ENCODE assay signal across 8 cellular contexts in genomic region chr10:90871279-90871760, GRCh38. TPM values are rescaled to one million over a fixed set of nuclear protein-coding genes. Genes with fewer than 3 reads are reported as not detected.
A peak's percentile ranks its signal among the peaks of the same experiment; 100 is the strongest.
DNase-seq lines count a peak whose midpoint lies in the region; ATAC-seq and TF ChIP-seq lines count a peak whose summit lies in the region.

No MANE protein-coding gene starts in this region.

- DNase-seq in DMS53 (lab: John Stamatoyannopoulos, UW), result peak; percentile 83
- peak; percentile 54 for DNase-seq in HS-5 (ENCODE audit: low read depth)
- peak in 2 of 3 donors; percentile 45 to 61 for DNase-seq in Peyer's patch
- DNase-seq in amygdala (lab: John Stamatoyannopoulos, UW), result peak in 43 of 56 donors; percentile 1 to 68 (median 27)
- no peak for DNase-seq in left ventricle myocardium inferior
- no peak for DNase-seq in DMS79 (lab: John Stamatoyannopoulos, UW)

- ATAC-seq in GM21390 (IDR thresholded peaks at IDR 0.05; ENCODE audit: unreplicated experiment), result peak; percentile 52

- H3K9me3 ChIP-seq in Peyer's patch, result no peaks in the 10 kb centered on the region
- peaks cover 5% of the 10 kb centered on the region for H3K9me3 ChIP-seq in left ventricle myocardium inferior (replicated peaks)
- H3K9me3 ChIP-seq in parathyroid adenoma (ENCODE audit: control insufficient read depth, low read length), result no peaks in the 10 kb centered on the region

- H3K4me3 ChIP-seq in Peyer's patch, result peak overlapping the region; percentile 74 to 91 (median 85)
- peak overlapping the region; percentile 89 for H3K4me3 ChIP-seq in left ventricle myocardium inferior
- H3K4me3 ChIP-seq in parathyroid adenoma (ENCODE audit: low read depth, low read length), result peak overlapping the region; percentile 72

- peaks cover 9% of the 10 kb centered on the region for H3K79me2 ChIP-seq in parathyroid adenoma

- intact Hi-C loops in left ventricle myocardium inferior (cut with micrococcal nuclease), result no loop called here

- H3K27me3 ChIP-seq in Peyer's patch (no peaks in the 10 kb centered on the region), left ventricle myocardium inferior (ENCODE audit: low read depth) (peaks cover 19% of the 10 kb centered on the region), parathyroid adenoma (ENCODE audit: control insufficient read depth, insufficient read depth, low read length) (no peaks in the 10 kb centered on the region)

- H3K27ac ChIP-seq in Peyer's patch (peak overlapping the region; percentile 43 to 79 (median 52)), left ventricle myocardium inferior (replicated peaks) (peak overlapping the region; percentile 79), parathyroid adenoma (peak overlapping the region; percentile 37)

- peak overlapping the region; percentile 52 for H3K4me2 ChIP-seq in parathyroid adenoma (ENCODE audit: low read length)

- peak overlapping the region; percentile 78 for H2AFZ ChIP-seq in parathyroid adenoma

- H3K4me1 ChIP-seq in Peyer's patch (peaks cover 0 to 12% (median 4%) of the 10 kb centered on the region in 4 donors), left ventricle myocardium inferior (peaks cover 26% of the 10 kb centered on the region), parathyroid adenoma (peaks cover 6% of the 10 kb centered on the region)

- peak; percentile 5 to 47 (median 28) for TF ChIP-seq CTCF in Peyer's patch (IDR thresholded peaks at IDR 0.05)
- peak; percentile 65 for TF ChIP-seq CTCF in left ventricle myocardium inferior (IDR thresholded peaks at IDR 0.05; ENCODE audit: borderline replicate concordance)
- TF ChIP-seq CTCF in parathyroid adenoma (IDR thresholded peaks at IDR 0.05), result peak; percentile 48

- H3K9ac ChIP-seq in parathyroid adenoma, result no peak overlapping the region

- H3K36me3 ChIP-seq in Peyer's patch (peaks cover 0 to 8% (median 0%) of the 10 kb centered on the region in 3 donors), left ventricle myocardium inferior (peaks cover 10% of the 10 kb centered on the region), parathyroid adenoma (ENCODE audit: control insufficient read depth, insufficient read depth, low read length) (no peaks in the 10 kb centered on the region)

- no peak for TF ChIP-seq POLR2A in Peyer's patch (IDR thresholded peaks at IDR 0.05)

RNA-seq across cellular contexts. Expression of gene RPP30, which starts 0.5 kb away (rescaled TPM):
- total RNA-seq in Peyer's patch (10 to 100 TPM; 16.4 to 53.6 (median 19.6) TPM), left ventricle myocardium inferior (31.6 TPM)

RNA-seq across cellular contexts. Expression of gene HTR7, which starts 13.5 kb away (rescaled TPM):
- total RNA-seq in Peyer's patch (1 to 10 TPM in 1 of 4 donors, under 1 TPM in 3; 0.35 to 9.1 (median 0.85) TPM), left ventricle myocardium inferior (0.22 TPM)

RNA-seq across cellular contexts. Expression of gene ANKRD1, which starts 49.6 kb away (rescaled TPM):
- not detected for total RNA-seq in Peyer's patch
- 2,047 TPM for total RNA-seq in left ventricle myocardium inferior

Comparison
In these comparisons a context has a peak if more than half of its experiments do, and no peak if none do; other contexts are left out.
1. DNase-seq: peak in DMS53 (single experiment), HS-5 (single experiment), Peyer's patch (2 of 3) and amygdala (43 of 56); none in left ventricle myocardium inferior (single experiment) and DMS79 (single experiment).
2. RNA of gene ANKRD1, which starts 49.6 kb away (total RNA-seq): 2,047 TPM in left ventricle myocardium inferior (single experiment); not detected in Peyer's patch; every median in the first group is over 1,000 times any median in the second.
3. Peak in every context shown above with its lines, with median percentiles within 50 percentile points of each other: H3K27ac ChIP-seq, H3K4me3 ChIP-seq and CTCF ChIP-seq.